8 cellular contexts compared by ENCODE assay signal in the genomic region with DNA sequence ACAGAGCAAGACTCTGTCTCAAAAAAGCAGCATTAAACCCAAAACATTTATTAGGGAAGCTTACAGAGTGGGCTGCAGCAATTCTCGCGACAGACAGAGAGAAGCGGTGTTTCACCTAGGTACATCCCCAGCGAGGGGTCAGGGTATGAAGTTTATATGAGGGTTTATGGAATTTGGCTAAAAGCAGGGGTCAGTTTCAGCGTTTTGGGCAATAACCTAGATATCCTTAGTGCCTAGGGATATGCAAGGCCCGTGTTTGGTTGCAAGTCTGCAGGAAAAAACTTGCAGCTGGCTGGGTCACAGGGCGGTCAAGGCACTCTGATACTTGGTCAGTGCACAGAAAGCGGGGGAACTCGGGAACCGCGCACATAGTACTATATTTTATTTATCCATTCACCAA. TPM values are rescaled to one million over a fixed set of nuclear protein-coding genes. Genes with fewer than 3 reads are reported as not detected.
DNase-seq lines count a peak whose midpoint lies in the region; ATAC-seq and TF ChIP-seq lines count a peak whose summit lies in the region.

No MANE protein-coding gene starts in this region.

- H3K27ac ChIP-seq in CD4-positive, alpha-beta memory T cell (ENCODE audit: low read depth, low read length), result peak overlapping the region; percentile 91
- H3K27ac ChIP-seq in liver (ENCODE audit: low read depth in 1 of 2, low read length in 2 of 2) (no peak overlapping the region), transverse colon (peak overlapping the region; percentile 79 to 93 (median 89))

- in situ Hi-C loops in astrocyte of the cerebellum (cut with HindIII; ENCODE audit: low sequenced_read_pairs), result no loop called here
- in situ Hi-C loops in transverse colon (cut with MboI; ENCODE audit: low pct_ligation_motif_present in 1 of 4, low pct_unique_long_range_greater_than_20kb in 1 of 4, low sequenced_read_pairs in 3 of 4), result no loop called here

- ATAC-seq in HG02798 (IDR thresholded peaks at IDR 0.05; ENCODE audit: poor library complexity, unreplicated experiment), result no peak

- DNase-seq in CD4-positive, alpha-beta memory T cell, result no peak
- DNase-seq in astrocyte of the cerebellum (ENCODE audit: low read depth) (no peak), transverse colon (peak; percentile 32), NCI-H2227 (lab: John Stamatoyannopoulos, UW; ENCODE audit: unreplicated experiment) (no peak), HuH-7.5 (ENCODE audit: low spot score) (no peak)

- H3K27me3 Mint-ChIP-seq in CD4-positive, alpha-beta memory T cell, result no peaks in the 10 kb centered on the region
- no peaks in the 10 kb centered on the region for H3K27me3 Mint-ChIP-seq in IgD-negative memory B cell

- no peaks in the 10 kb centered on the region for H3K9me3 Mint-ChIP-seq in CD4-positive, alpha-beta memory T cell
- H3K9me3 Mint-ChIP-seq in IgD-negative memory B cell, result no peaks in the 10 kb centered on the region

- no peaks in the 10 kb centered on the region for H3K27me3 ChIP-seq in CD4-positive, alpha-beta memory T cell (ENCODE audit: insufficient read depth, low read length)
- H3K27me3 ChIP-seq in liver (ENCODE audit: control insufficient read depth in 4 of 4, insufficient read depth in 4 of 4, low read length in 3 of 4) (no peaks in the 10 kb centered on the region), transverse colon (no peaks in the 10 kb centered on the region)

- peak overlapping the region in 1 of 2 donors; percentile 100 for H3K4me3 ChIP-seq in CD4-positive, alpha-beta memory T cell (ENCODE audit: low read length in 2 of 2)
- H3K4me3 ChIP-seq in astrocyte of the cerebellum (ENCODE audit: low read depth, low read length) (peak overlapping the region; percentile 96), liver (ENCODE audit: low read depth in 1 of 3, low read length in 3 of 3) (peak overlapping the region; percentile 16 to 93 (median 86)), transverse colon (peak overlapping the region; percentile 12 to 96 (median 64))

- H3K4me1 ChIP-seq in CD4-positive, alpha-beta memory T cell (ENCODE audit: insufficient read depth, low read length), result peaks cover 21% of the 10 kb centered on the region
- peaks cover 2 to 21% (median 17%) of the 10 kb centered on the region in 4 donors for H3K4me1 ChIP-seq in liver (ENCODE audit: control insufficient read depth in 4 of 4, insufficient read depth in 4 of 4, low read length in 3 of 4)
- H3K4me1 ChIP-seq in transverse colon, result peaks cover 14 to 22% (median 20%) of the 10 kb centered on the region in 4 donors

- H3K4me3 Mint-ChIP-seq in CD4-positive, alpha-beta memory T cell, result peak overlapping the region; percentile 69 to 100 (median 98)
- H3K4me3 Mint-ChIP-seq in IgD-negative memory B cell, result peak overlapping the region; percentile 83 to 100 (median 97)

- no peak for TF ChIP-seq EP300 in transverse colon (IDR thresholded peaks at IDR 0.05; ENCODE audit: low read depth)

- CTCF ChIA-PET in CD4-positive, alpha-beta memory T cell (lab: Charles Lee; ENCODE audit: partially characterized antibody), result no interaction called here

- H3K9me3 ChIP-seq in CD4-positive, alpha-beta memory T cell (ENCODE audit: control insufficient read depth in 1 of 2, low read length in 2 of 2), result no peaks in the 10 kb centered on the region
- no peaks in the 10 kb centered on the region for H3K9me3 ChIP-seq in liver (ENCODE audit: control insufficient read depth in 4 of 4, low read length in 3 of 4)
- H3K9me3 ChIP-seq in transverse colon, result no peaks in the 10 kb centered on the region

- no peak for TF ChIP-seq RAD21 in liver (IDR thresholded peaks at IDR 0.05)

- H3K27ac Mint-ChIP-seq in CD4-positive, alpha-beta memory T cell, result peak overlapping the region in 6 of 7 donors; percentile 41 to 98 (median 72)
- H3K27ac Mint-ChIP-seq in IgD-negative memory B cell, result peak overlapping the region in 2 of 3 donors; percentile 90 to 93

- H3K36me3 ChIP-seq in CD4-positive, alpha-beta memory T cell (ENCODE audit: insufficient read depth, low read length), result peaks cover 13% of the 10 kb centered on the region
- H3K36me3 ChIP-seq in liver (ENCODE audit: control insufficient read depth in 4 of 4, insufficient read depth in 3 of 4, low read depth in 1 of 4, low read length in 3 of 4) (peaks cover 4 to 21% (median 7%) of the 10 kb centered on the region in 4 donors), transverse colon (no peaks in the 10 kb centered on the region)

- POLR2A ChIA-PET in CD4-positive, alpha-beta memory T cell (lab: Charles Lee; ENCODE audit: partially characterized antibody), result interaction anchor here (1.1 to 3.3 kb wide), 2 partner anchors 49 to 181 kb away, joined by 3 to 59 read pairs; a partner anchor contains a TSS

- peaks cover 10 to 38% (median 21%) of the 10 kb centered on the region in 4 donors for H3K4me1 Mint-ChIP-seq in CD4-positive, alpha-beta memory T cell
- H3K4me1 Mint-ChIP-seq in IgD-negative memory B cell, result peaks cover 15 to 19% (median 16%) of the 10 kb centered on the region in 3 donors

- intact Hi-C loops in CD4-positive, alpha-beta memory T cell (cut with micrococcal nuclease), result loop anchor here (1.0 to 10.0 kb wide), 4 partner anchors 48 to 152 kb away; a partner anchor contains a TSS
- intact Hi-C loops in transverse colon (cut with DNase I; ENCODE audit: low total_unique reads), result no loop called here

- 17% methylated on average over 11 of the region's 11 CpGs for WGBS in liver
- WGBS in transverse colon (ENCODE audit: low coverage in 1 of 2), 2 donors, result 12 to 23% methylated on average over 7 to 11 of the region's 11 CpGs

- H3K36me3 Mint-ChIP-seq in CD4-positive, alpha-beta memory T cell, result peaks cover 12 to 34% of the 10 kb centered on the region in 2 donors
- H3K36me3 Mint-ChIP-seq in IgD-negative memory B cell, result no peaks in the 10 kb centered on the region

- no peak for TF ChIP-seq POLR2A in transverse colon (IDR thresholded peaks at IDR 0.05)

- peak overlapping the region; percentile 76 to 77 for H3K9ac ChIP-seq in liver (ENCODE audit: low read depth in 1 of 2, low read length in 2 of 2)

- TF ChIP-seq CTCF in astrocyte of the cerebellum (IDR thresholded peaks at IDR 0.05; ENCODE audit: low read depth, low read length, missing control alignments) (no peak), liver (IDR thresholded peaks at IDR 0.05; ENCODE audit: low read depth, low read length, missing input control) (no peak), transverse colon (IDR thresholded peaks at IDR 0.05) (no peak)

TF ChIP-seq in liver, 16 proteins besides CTCF, POLR2A, EP300 and RAD21 (continues in another document):
- TF ChIP-seq FOXA1 (IDR thresholded peaks at IDR 0.05) (no peak), TAF1 (conservative IDR thresholded peaks at IDR 0.05) (no peak), SP1 (IDR thresholded peaks at IDR 0.05) (peak; percentile 31), EGR1 (IDR thresholded peaks at IDR 0.05; ENCODE audit: low read depth in 2 of 2) (no peak), RXRA (IDR thresholded peaks at IDR 0.05) (peak; percentile 37 to 39), GABPA (IDR thresholded peaks at IDR 0.05 in 1 of 2, conservative IDR thresholded peaks at IDR 0.05 in 1 of 2) (no peak), JUND (IDR thresholded peaks at IDR 0.05) (no peak), HNF4G (IDR thresholded peaks at IDR 0.05) (no peak), FOXA2 (IDR thresholded peaks at IDR 0.05) (no peak)
- TF ChIP-seq, protein P1, sequence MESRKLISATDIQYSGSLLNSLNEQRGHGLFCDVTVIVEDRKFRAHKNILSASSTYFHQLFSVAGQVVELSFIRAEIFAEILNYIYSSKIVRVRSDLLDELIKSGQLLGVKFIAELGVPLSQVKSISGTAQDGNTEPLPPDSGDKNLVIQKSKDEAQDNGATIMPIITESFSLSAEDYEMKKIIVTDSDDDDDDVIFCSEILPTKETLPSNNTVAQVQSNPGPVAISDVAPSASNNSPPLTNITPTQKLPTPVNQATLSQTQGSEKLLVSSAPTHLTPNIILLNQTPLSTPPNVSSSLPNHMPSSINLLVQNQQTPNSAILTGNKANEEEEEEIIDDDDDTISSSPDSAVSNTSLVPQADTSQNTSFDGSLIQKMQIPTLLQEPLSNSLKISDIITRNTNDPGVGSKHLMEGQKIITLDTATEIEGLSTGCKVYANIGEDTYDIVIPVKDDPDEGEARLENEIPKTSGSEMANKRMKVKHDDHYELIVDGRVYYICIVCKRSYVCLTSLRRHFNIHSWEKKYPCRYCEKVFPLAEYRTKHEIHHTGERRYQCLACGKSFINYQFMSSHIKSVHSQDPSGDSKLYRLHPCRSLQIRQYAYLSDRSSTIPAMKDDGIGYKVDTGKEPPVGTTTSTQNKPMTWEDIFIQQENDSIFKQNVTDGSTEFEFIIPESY (IDR thresholded peaks at IDR 0.05), result no peak

RNA-seq across cellular contexts. Expression of a gene that starts 0.6 kb away (rescaled TPM):
- 10 to 100 TPM; 31.1 to 32.2 TPM for total RNA-seq in CD4-positive, alpha-beta memory T cell
- 10 to 100 TPM; 22.4 to 31.4 TPM for polyA plus RNA-seq in CD4-positive, alpha-beta memory T cell
- polyA plus RNA-seq in IgD-negative memory B cell (25.3 TPM), liver (10 to 100 TPM in 1 of 2 donors, 1 to 10 TPM in 1; 5.3 to 10.0 TPM)
- total RNA-seq in liver (10 to 100 TPM; 15.6 to 19.5 TPM), transverse colon (100 to 1,000 TPM in 1 of 4 donors, 10 to 100 TPM in 3; 24.3 to 120 (median 58.7) TPM)

RNA-seq across cellular contexts. Expression of a gene that starts 48.1 kb away (rescaled TPM):
- 10 to 100 TPM; 32.3 to 33.6 TPM for total RNA-seq in CD4-positive, alpha-beta memory T cell
- 10 to 100 TPM in 1 of 2 donors, 1 to 10 TPM in 1; 10.0 to 24.6 TPM for polyA plus RNA-seq in CD4-positive, alpha-beta memory T cell
- 25.2 TPM for polyA plus RNA-seq in IgD-negative memory B cell
- 10 to 100 TPM; 19.8 to 21.8 TPM for total RNA-seq in liver
- polyA plus RNA-seq in liver, result 10 to 100 TPM in 1 of 2 donors, 1 to 10 TPM in 1; 5.7 to 13.6 TPM
- 10 to 100 TPM; 13.2 to 62.3 (median 19.8) TPM for total RNA-seq in transverse colon

RNA-seq across cellular contexts. Expression of a gene that starts 48.5 kb away (rescaled TPM):
- 100 to 1,000 TPM; 593 to 595 TPM for total RNA-seq in CD4-positive, alpha-beta memory T cell
- polyA plus RNA-seq in CD4-positive, alpha-beta memory T cell, result 100 to 1,000 TPM in 1 of 2 donors, 10 to 100 TPM in 1; 14.0 to 194 TPM
- polyA plus RNA-seq in IgD-negative memory B cell (88.0 TPM), liver (10 to 100 TPM; 31.3 to 43.8 TPM)
- total RNA-seq in liver (10 to 100 TPM; 76.9 to 86.5 TPM), transverse colon (100 to 1,000 TPM; 234 to 464 (median 328) TPM)

Comparison
In these comparisons a context has a peak if more than half of its experiments do, and no peak if none do; other contexts are left out.
1. H3K27ac ChIP-seq: peak in CD4-positive, alpha-beta memory T cell (single experiment) and transverse colon (4 of 4); none in liver (0 of 2).